Comparison of ENCODE assay signal across 14 cellular contexts in genomic region chr6:37622639-37623038, GRCh38.
A peak's percentile ranks its signal among the peaks of the same experiment; 100 is the strongest.
DNase-seq lines count a peak whose midpoint lies in the region; ATAC-seq, FAIRE-seq and TF ChIP-seq lines count a peak whose summit lies in the region.
"Had no signal": no experiment of that assay in that cellular context is flagged by ENCODE, and none has a peak within 500 bp of the region (broad histone marks: within the 10 kb centered on the region; RNA-seq: fewer than 3 reads in every experiment).

No MANE protein-coding gene starts in this region.

- H2AFZ ChIP-seq in astrocyte (ENCODE audit: low read depth, low read length), result no peak overlapping the region

- H3K4me3 Mint-ChIP-seq in T-cell (peak overlapping the region in 1 of 3 donors; percentile 53), astrocyte (ENCODE audit: unreplicated experiment) (no peak overlapping the region)

- peaks cover 25% of the 10 kb centered on the region for H3K4me1 ChIP-seq in astrocyte (ENCODE audit: insufficient read depth, low read length)
- H3K4me1 ChIP-seq in sigmoid colon, result peaks cover 0 to 12% (median 11%) of the 10 kb centered on the region in 4 donors

- H3K79me2 ChIP-seq in astrocyte (ENCODE audit: insufficient read depth, low read length), result no peaks in the 10 kb centered on the region

- no peak for FAIRE-seq in astrocyte (lab: Jason Lieb, UNC)

- H3K36me3 ChIP-seq in astrocyte (ENCODE audit: insufficient read depth, low read length) (no peaks in the 10 kb centered on the region), sigmoid colon (no peaks in the 10 kb centered on the region)
- H3K36me3 ChIP-seq: ascending aorta, left lung, vagina had no signal

- H3K4me2 ChIP-seq in astrocyte (ENCODE audit: low read length), result no peak overlapping the region

- no peaks in the 10 kb centered on the region for H3K9me3 Mint-ChIP-seq in T-cell
- peaks cover 1% of the 10 kb centered on the region for H3K9me3 Mint-ChIP-seq in astrocyte (ENCODE audit: unreplicated experiment)

- POLR2A ChIA-PET in T-cell (lab: Charles Lee), result no interaction called here

- no peak for TF ChIP-seq CTCF in astrocyte (IDR thresholded peaks at IDR 0.05; ENCODE audit: insufficient read depth, low read depth, low read length)
- TF ChIP-seq CTCF in sigmoid colon (IDR thresholded peaks at IDR 0.05), result no peak

- peak; percentile 56 for DNase-seq in activated CD4-positive, alpha-beta T cell treated with anti-CD3 and anti-CD28 coated beads for 48 hours
- DNase-seq in activated CD4-positive, alpha-beta T cell treated with anti-CD3 and anti-CD28 coated beads, Interleukin-2, amount 50 U/mL, for 1 hour, result no peak
- DNase-seq in T-cell (peak in 3 of 34 experiments; percentile 10 to 36 (median 22)), astrocyte (ENCODE audit: low read depth) (peak; percentile 23), sigmoid colon (peak; percentile 17), NCI-H128 (lab: John Stamatoyannopoulos, UW; ENCODE audit: unreplicated experiment) (no peak), mucosa of gallbladder (ENCODE audit: low spot score) (no peak), SW 1271 (lab: John Stamatoyannopoulos, UW) (no peak)
- DNase-seq: left lung, NCI-H187 treated with DMSO at 0.1 percent for 48 hours had no signal

- H3K27me3 Mint-ChIP-seq in T-cell (peaks cover 5 to 28% of the 10 kb centered on the region in 2 donors), astrocyte (ENCODE audit: low read depth, unreplicated experiment) (peaks cover 36% of the 10 kb centered on the region)

- H3K9me3 ChIP-seq in astrocyte (ENCODE audit: insufficient read depth, low read depth, low read length), result no peaks in the 10 kb centered on the region
- H3K9me3 ChIP-seq in sigmoid colon, result no peaks in the 10 kb centered on the region
- H3K9me3 ChIP-seq: ascending aorta, left lung, vagina had no signal

- no peaks in the 10 kb centered on the region for H3K36me3 Mint-ChIP-seq in T-cell
- no peaks in the 10 kb centered on the region for H3K36me3 Mint-ChIP-seq in astrocyte (ENCODE audit: low read depth, unreplicated experiment)

- H3K27ac ChIP-seq in astrocyte (ENCODE audit: low read depth, low read length), result no peak overlapping the region
- no peak overlapping the region for H3K27ac ChIP-seq in sigmoid colon
- H3K27ac ChIP-seq: ascending aorta, left lung, skin epidermis, vagina had no signal

- no peak overlapping the region for H3K4me3 ChIP-seq in astrocyte (ENCODE audit: insufficient read depth, low read depth, low read length)
- no peak overlapping the region for H3K4me3 ChIP-seq in sigmoid colon
- H3K4me3 ChIP-seq: ascending aorta, left lung, skin epidermis, vagina had no signal

- H3K4me1 Mint-ChIP-seq in T-cell (peaks cover 26 to 73% (median 56%) of the 10 kb centered on the region in 3 donors), astrocyte (ENCODE audit: low read depth, unreplicated experiment) (peaks cover 3% of the 10 kb centered on the region)

- H3K27ac Mint-ChIP-seq in T-cell (peak overlapping the region in 1 of 2 donors; percentile 87), astrocyte (ENCODE audit: unreplicated experiment) (no peak overlapping the region)

- no peak for TF ChIP-seq POLR2A in sigmoid colon (IDR thresholded peaks at IDR 0.05)

- intact Hi-C loops in sigmoid colon (cut with DNase I), result no loop called here

- WGBS in sigmoid colon, 2 donors, result 43 to 51% methylated on average over 3 of the region's 3 CpGs

- H3K9ac ChIP-seq in astrocyte (ENCODE audit: low read length), result no peak overlapping the region

- no peaks in the 10 kb centered on the region for H3K27me3 ChIP-seq in astrocyte (ENCODE audit: insufficient read depth, low read length)
- peaks cover 0 to 66% (median 9%) of the 10 kb centered on the region in 3 donors for H3K27me3 ChIP-seq in sigmoid colon
- H3K27me3 ChIP-seq: ascending aorta, vagina had no signal

- CTCF ChIA-PET in T-cell (lab: Charles Lee), result no interaction called here

- ATAC-seq in T-cell (replicated peaks in 1 of 4), result peak in 3 of 4 experiments; percentile 29 to 58 (median 51)
- ATAC-seq: left lung, SK-N-SH treated with all-trans-retinoic acid at 6 μM for 48 hours had no signal

- TF ChIP-seq EP300 in sigmoid colon (IDR thresholded peaks at IDR 0.05), result no peak

- no peaks in the 10 kb centered on the region for H4K20me1 ChIP-seq in astrocyte (ENCODE audit: insufficient read depth, low read length)

Comparison
In these comparisons a context has a peak if more than half of its experiments do, and no peak if none do; other contexts are left out.
1. DNase-seq: peak in activated CD4-positive, alpha-beta T cell treated with anti-CD3 and anti-CD28 coated beads for 48 hours (single experiment), astrocyte (single experiment) and sigmoid colon (single experiment); none in activated CD4-positive, alpha-beta T cell treated with anti-CD3 and anti-CD28 coated beads, Interleukin-2, amount 50 U/mL, for 1 hour (single experiment), NCI-H128 (single experiment), mucosa of gallbladder (single experiment) and SW 1271 (0 of 2).